22 cellular contexts compared by ENCODE assay signal in the genomic region with DNA sequence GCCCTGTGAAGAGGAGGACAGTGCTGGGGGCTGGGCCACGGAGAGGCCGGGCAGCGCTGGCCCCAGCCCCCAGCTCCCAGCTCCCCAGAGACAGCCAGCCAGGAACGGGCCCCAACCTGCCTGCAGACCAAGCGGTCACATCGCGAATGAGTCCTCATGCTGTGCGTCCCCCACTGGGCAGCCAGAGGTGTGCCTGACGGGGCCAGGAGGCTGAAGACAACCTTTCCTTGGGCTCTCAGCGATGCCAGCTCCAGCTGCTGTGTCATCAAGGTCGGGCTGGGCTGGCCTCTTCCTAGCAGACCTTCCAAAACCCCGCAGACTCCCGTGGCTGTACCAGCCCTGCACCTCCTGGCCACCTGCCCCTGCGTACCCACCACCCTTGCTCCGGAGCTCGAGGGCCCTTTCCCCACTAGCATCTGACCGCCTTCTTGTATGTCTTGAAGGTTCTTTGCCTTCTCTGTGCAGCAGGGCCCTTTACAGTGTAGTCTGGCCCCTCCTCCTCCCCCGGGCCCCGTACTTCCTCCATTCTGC.
DNase-seq lines count a peak whose midpoint lies in the region; ATAC-seq and TF ChIP-seq lines count a peak whose summit lies in the region.
"Had no signal": no experiment of that assay in that cellular context is flagged by ENCODE, and none has a peak within 500 bp of the region (broad histone marks: within the 10 kb centered on the region; RNA-seq: fewer than 3 reads in every experiment).

No MANE protein-coding gene starts in this region.

- H3K36me3 Mint-ChIP-seq in activated CD8-positive, alpha-beta memory T cell treated with anti-CD3 and anti-CD28 coated beads, Interleukin-2, amount 10 ng/mL, durations not matched to agents 7 days and 5 days, result no peaks in the 10 kb centered on the region

- CTCF ChIA-PET in activated CD8-positive, alpha-beta memory T cell treated with anti-CD3 and anti-CD28 coated beads, Interleukin-2, amount 10 ng/mL, durations not matched to agents 7 days and 5 days (lab: Charles Lee), result no interaction called here

- H3K27me3 Mint-ChIP-seq in activated CD8-positive, alpha-beta memory T cell treated with anti-CD3 and anti-CD28 coated beads, Interleukin-2, amount 10 ng/mL, durations not matched to agents 7 days and 5 days, result peaks cover 2% of the 10 kb centered on the region
- H3K27me3 Mint-ChIP-seq: activated CD8-positive, alpha-beta T cell treated with anti-CD3 and anti-CD28 coated beads for 36 hours; CD4-positive, CD25-positive, alpha-beta regulatory T cell had no signal

- no peak for ATAC-seq in activated CD8-positive, alpha-beta memory T cell treated with anti-CD3 and anti-CD28 coated beads, Interleukin-2, amount 10 ng/mL, durations not matched to agents 7 days and 5 days
- ATAC-seq in body of pancreas (no peak), lower lobe of right lung (no peak), foreskin keratinocyte (no peak), GM19324 (IDR thresholded peaks at IDR 0.05; ENCODE audit: low FRiP score, unreplicated experiment) (no peak)
- ATAC-seq: activated CD8-positive, alpha-beta T cell treated with anti-CD3 and anti-CD28 coated beads for 36 hours had no signal

- H3K9me3 ChIP-seq in body of pancreas, result no peaks in the 10 kb centered on the region
- H3K9me3 ChIP-seq in lower lobe of right lung, result no peaks in the 10 kb centered on the region
- H3K9me3 ChIP-seq in testis, result no peaks in the 10 kb centered on the region

- DNase-seq in activated CD8-positive, alpha-beta memory T cell treated with anti-CD3 and anti-CD28 coated beads, Interleukin-2, amount 10 ng/mL, durations not matched to agents 7 days and 5 days, result peak; percentile 38
- DNase-seq in activated CD8-positive, alpha-beta memory T cell treated with anti-CD3 and anti-CD28 coated beads for 24 hours, result no peak
- DNase-seq in body of pancreas, result peak; percentile 1 to 9 (median 6)
- peak; percentile 40 for DNase-seq in lower lobe of right lung
- DNase-seq in testis, result peak; percentile 9
- no peak for DNase-seq in MV-4-11 (lab: John Stamatoyannopoulos, UW)
- DNase-seq in foreskin keratinocyte, result no peak
- DNase-seq: activated CD8-positive, alpha-beta T cell treated with anti-CD3 and anti-CD28 coated beads for 36 hours; activated naive CD4-positive, alpha-beta T cell treated with Interleukin-2 at 50 U/mL for 16 hours; brain microvascular endothelial cell; CD4-positive, CD25-positive, alpha-beta regulatory T cell; DMS79; hippocampal formation; Karpas-422; NCI-H146; NCI-H446; retina; stimulated activated CD4-positive, alpha-beta T cell treated with anti-CD3 and anti-CD28 coated beads, Interleukin-2, amount 100 ng/mL, for 24 hours; stimulated activated CD8-positive, alpha-beta memory T cell treated with anti-CD3 and anti-CD28 coated beads, Interleukin-4, amount 100 ng/mL, for 48 hours; T1000 had no signal

- no peak overlapping the region for H3K27ac ChIP-seq in body of pancreas
- no peak overlapping the region for H3K27ac ChIP-seq in lower lobe of right lung
- H3K27ac ChIP-seq in testis, result no peak overlapping the region
- no peak overlapping the region for H3K27ac ChIP-seq in foreskin keratinocyte
- H3K27ac ChIP-seq: brain microvascular endothelial cell, SJSA1 had no signal

- no peak for TF ChIP-seq POLR2A in body of pancreas (IDR thresholded peaks at IDR 0.05)
- no peak for TF ChIP-seq POLR2A in testis (IDR thresholded peaks at IDR 0.05)

- H3K27ac Mint-ChIP-seq in activated CD8-positive, alpha-beta memory T cell treated with anti-CD3 and anti-CD28 coated beads, Interleukin-2, amount 10 ng/mL, durations not matched to agents 7 days and 5 days, result no peak overlapping the region
- H3K27ac Mint-ChIP-seq: activated CD8-positive, alpha-beta T cell treated with anti-CD3 and anti-CD28 coated beads for 36 hours; CD4-positive, CD25-positive, alpha-beta regulatory T cell had no signal

- H3K4me3 Mint-ChIP-seq in activated CD8-positive, alpha-beta memory T cell treated with anti-CD3 and anti-CD28 coated beads, Interleukin-2, amount 10 ng/mL, durations not matched to agents 7 days and 5 days, result no peak overlapping the region
- H3K4me3 Mint-ChIP-seq: activated CD8-positive, alpha-beta T cell treated with anti-CD3 and anti-CD28 coated beads for 36 hours; CD4-positive, CD25-positive, alpha-beta regulatory T cell had no signal

- no peaks in the 10 kb centered on the region for H3K36me3 ChIP-seq in body of pancreas (replicated peaks in 1 of 2; ENCODE audit: insufficient read depth in 1 of 2, low read depth in 2 of 2)
- H3K36me3 ChIP-seq in lower lobe of right lung, result no peaks in the 10 kb centered on the region
- no peaks in the 10 kb centered on the region for H3K36me3 ChIP-seq in testis (ENCODE audit: low read depth, missing control alignments)
- H3K36me3 ChIP-seq: brain microvascular endothelial cell, SJSA1 had no signal

- intact Hi-C loops in body of pancreas (cut with DNase I), result no loop called here
- intact Hi-C loops in lower lobe of right lung (cut with DNase I), result no loop called here
- intact Hi-C loops in testis (cut with DNase I; ENCODE audit: low total_unique reads), result no loop called here

- H3K4me3 ChIP-seq in body of pancreas, result no peak overlapping the region
- no peak overlapping the region for H3K4me3 ChIP-seq in lower lobe of right lung
- no peak overlapping the region for H3K4me3 ChIP-seq in testis
- H3K4me3 ChIP-seq: SJSA1 had no signal

- 89 to 94% methylated on average over 17 to 19 of the region's 19 CpGs for WGBS in body of pancreas, 2 donors
- 82 to 93% methylated on average over 11 to 14 of the region's 19 CpGs for WGBS in testis, 2 donors

- H3K4me1 ChIP-seq in body of pancreas (no peaks in the 10 kb centered on the region), lower lobe of right lung (peaks cover 10% of the 10 kb centered on the region), testis (no peaks in the 10 kb centered on the region), foreskin keratinocyte (no peaks in the 10 kb centered on the region)
- H3K4me1 ChIP-seq: SJSA1 had no signal

- H3K4me1 Mint-ChIP-seq in activated CD8-positive, alpha-beta memory T cell treated with anti-CD3 and anti-CD28 coated beads, Interleukin-2, amount 10 ng/mL, durations not matched to agents 7 days and 5 days, result no peaks in the 10 kb centered on the region
- H3K4me1 Mint-ChIP-seq: CD4-positive, CD25-positive, alpha-beta regulatory T cell had no signal

- no peaks in the 10 kb centered on the region for H3K27me3 ChIP-seq in body of pancreas
- no peaks in the 10 kb centered on the region for H3K27me3 ChIP-seq in lower lobe of right lung (ENCODE audit: low read depth)
- no peaks in the 10 kb centered on the region for H3K27me3 ChIP-seq in testis
- peaks cover 7% of the 10 kb centered on the region for H3K27me3 ChIP-seq in foreskin keratinocyte

- H3K9me3 Mint-ChIP-seq in activated CD8-positive, alpha-beta memory T cell treated with anti-CD3 and anti-CD28 coated beads, Interleukin-2, amount 10 ng/mL, durations not matched to agents 7 days and 5 days (ENCODE audit: low read depth), result no peaks in the 10 kb centered on the region
- H3K9me3 Mint-ChIP-seq: activated CD8-positive, alpha-beta T cell treated with anti-CD3 and anti-CD28 coated beads for 36 hours; CD4-positive, CD25-positive, alpha-beta regulatory T cell had no signal

- no peak for TF ChIP-seq CTCF in body of pancreas (IDR thresholded peaks at IDR 0.05)
- no peak for TF ChIP-seq CTCF in lower lobe of right lung (IDR thresholded peaks at IDR 0.05)
- no peak for TF ChIP-seq CTCF in testis (IDR thresholded peaks at IDR 0.05)
- TF ChIP-seq CTCF in foreskin keratinocyte (conservative IDR thresholded peaks at IDR 0.05), result no peak

Comparison
In these comparisons a context has a peak if more than half of its experiments do, and no peak if none do; other contexts are left out.
1. DNase-seq: peak in activated CD8-positive, alpha-beta memory T cell treated with anti-CD3 and anti-CD28 coated beads, Interleukin-2, amount 10 ng/mL, durations not matched to agents 7 days and 5 days (single experiment), body of pancreas (4 of 4), lower lobe of right lung (single experiment) and testis (single experiment); none in activated CD8-positive, alpha-beta memory T cell treated with anti-CD3 and anti-CD28 coated beads for 24 hours (single experiment), MV-4-11 (single experiment) and foreskin keratinocyte (0 of 2).